16 cellular contexts compared by ENCODE assay signal in the genomic region with DNA sequence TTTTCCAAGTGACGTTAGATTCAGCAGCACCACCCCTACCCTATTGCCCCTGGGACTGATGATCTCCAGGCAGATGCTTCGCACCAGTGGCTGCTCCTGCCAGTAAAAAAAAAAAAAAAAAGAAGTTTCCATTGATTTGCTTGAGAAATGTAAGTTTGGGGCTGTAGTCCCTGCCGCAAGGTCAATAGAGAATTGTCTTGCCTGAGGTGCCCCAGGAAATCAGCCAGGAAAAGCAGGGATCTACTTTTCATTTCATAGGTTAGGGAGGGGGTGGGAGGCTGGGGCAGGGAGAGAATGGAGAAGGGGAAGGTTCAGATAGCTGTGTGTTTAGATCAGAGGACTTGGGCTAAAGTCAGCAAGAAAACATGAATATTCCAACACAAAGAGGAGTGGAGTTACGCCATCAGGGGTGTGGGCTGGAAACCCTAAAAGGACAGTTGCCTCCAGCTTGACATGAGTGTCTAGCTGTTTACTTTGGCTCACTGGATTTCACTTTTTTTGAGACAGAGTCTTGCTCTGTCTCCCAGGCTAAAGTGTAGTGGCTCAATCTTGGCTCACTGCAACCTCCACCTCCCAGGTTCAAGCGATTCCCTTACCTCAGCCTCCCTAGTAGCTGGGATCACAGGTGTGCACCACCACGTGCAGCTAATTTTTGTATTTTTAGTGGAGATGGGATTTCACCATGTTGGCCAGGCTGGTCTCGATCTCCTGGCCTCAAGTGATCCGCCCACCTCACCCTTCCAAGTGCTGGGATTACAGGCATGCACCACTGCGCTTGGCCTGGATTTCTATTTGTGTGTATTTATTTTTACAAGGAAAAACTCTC.
A peak's percentile ranks its signal among the peaks of the same experiment; 100 is the strongest.
DNase-seq lines count a peak whose midpoint lies in the region; ATAC-seq and TF ChIP-seq lines count a peak whose summit lies in the region.
"Had no signal": no experiment of that assay in that cellular context is flagged by ENCODE, and none has a peak within 500 bp of the region (broad histone marks: within the 10 kb centered on the region; RNA-seq: fewer than 3 reads in every experiment).

No MANE protein-coding gene starts in this region.

- H3K9me3 ChIP-seq in heart left ventricle (no peaks in the 10 kb centered on the region), psoas muscle (no peaks in the 10 kb centered on the region), A673 (ENCODE audit: low read depth, low read length, poor library complexity, severe bottlenecking) (no peaks in the 10 kb centered on the region)
- H3K9me3 ChIP-seq: HAP-1, SJSA1 had no signal

- ATAC-seq in Right ventricle myocardium inferior (peak; percentile 80), heart left ventricle (peak; percentile 56 to 84 (median 82)), psoas muscle (peak; percentile 17 to 70 (median 56))
- no peak for ATAC-seq in stimulated activated naive CD8-positive, alpha-beta T cell treated with anti-CD3 and anti-CD28 coated beads, Interleukin-15, Interleukin-2, amounts not matched to agents 100 U/mL and 50 U/mL, for 24 hours

- H3K4me1 ChIP-seq in heart left ventricle = peaks cover 0 to 28% (median 3%) of the 10 kb centered on the region in 12 donors
- no peaks in the 10 kb centered on the region for H3K4me1 ChIP-seq in psoas muscle
- no peaks in the 10 kb centered on the region for H3K4me1 ChIP-seq in A673 (ENCODE audit: insufficient read depth, low read length, poor library complexity, severe bottlenecking)
- H3K4me1 ChIP-seq: HAP-1, SJSA1 had no signal

- H3K4me3 ChIP-seq in heart left ventricle = no peak overlapping the region
- no peak overlapping the region for H3K4me3 ChIP-seq in psoas muscle
- H3K4me3 ChIP-seq in A673 (ENCODE audit: low read depth, low read length, poor library complexity, severe bottlenecking) = no peak overlapping the region
- H3K4me3 ChIP-seq: HAP-1, SJSA1 had no signal

- intact Hi-C loops in Right ventricle myocardium inferior (cut with DNase I) (no loop called here), cardiac septum (cut with DNase I) (loop anchor here (5.0 kb wide), 1 partner anchor 98 kb away; no protein-coding TSS in a partner anchor), heart left ventricle (cut with DNase I) (loop anchor here in 2 of 10 donors (10.0 kb wide), 1 partner anchor 96 kb away; no protein-coding TSS in a partner anchor), psoas muscle (cut with DNase I) (no loop called here), A673 (cut with micrococcal nuclease; ENCODE audit: unreplicated experiment) (no loop called here)

- H3K36me3 ChIP-seq in heart left ventricle (no peaks in the 10 kb centered on the region), psoas muscle (ENCODE audit: insufficient read depth in 1 of 2, low read depth in 1 of 2) (no peaks in the 10 kb centered on the region), A673 (ENCODE audit: insufficient read depth, low read length, poor library complexity, severe bottlenecking) (no peaks in the 10 kb centered on the region)
- H3K36me3 ChIP-seq: HAP-1, SJSA1 had no signal

- TF ChIP-seq CTCF in heart left ventricle (IDR thresholded peaks at IDR 0.05) (no peak), psoas muscle (IDR thresholded peaks at IDR 0.05) (no peak), A673 (conservative IDR thresholded peaks at IDR 0.05; ENCODE audit: low read depth, low read length) (no peak)

- H3K27me3 ChIP-seq in heart left ventricle = no peaks in the 10 kb centered on the region
- H3K27me3 ChIP-seq in psoas muscle (ENCODE audit: insufficient read depth in 3 of 3, low read length in 2 of 3) = no peaks in the 10 kb centered on the region
- no peaks in the 10 kb centered on the region for H3K27me3 ChIP-seq in A673 (replicated peaks; ENCODE audit: insufficient read depth, low read depth, low read length, poor library complexity)
- H3K27me3 ChIP-seq: SJSA1 had no signal

- BruUV-seq in A673 (replicated peaks; lab: Mats Ljungman, UMichigan) = no TSS peak

- TF ChIP-seq POLR2A in heart left ventricle (IDR thresholded peaks at IDR 0.05) = no peak

- CTCF ChIA-PET in A673 (lab: Charles Lee) = no interaction called here

- POLR2A ChIA-PET in A673 (lab: Charles Lee; ENCODE audit: low non-redundant PET) = no interaction called here

- H3K27ac ChIP-seq in heart left ventricle (peak overlapping the region in 10 of 12 donors; percentile 11 to 66 (median 48)), psoas muscle (peak overlapping the region; percentile 30), A673 (ENCODE audit: low read depth, low read length, poor library complexity, severe bottlenecking) (no peak overlapping the region)
- H3K27ac ChIP-seq: SJSA1 had no signal

- DNase-seq in Right ventricle myocardium inferior (ENCODE audit: missing footprints) (no peak), cardiac septum (ENCODE audit: low spot score) (no peak), heart left ventricle (peak in 3 of 5 donors; percentile 39 to 63 (median 46)), psoas muscle (peak; percentile 53 to 65), A673 (ENCODE audit: low spot score) (no peak), SHP77 (lab: John Stamatoyannopoulos, UW) (no peak)
- no peak for DNase-seq in stimulated activated naive CD8-positive, alpha-beta T cell treated with anti-CD3 and anti-CD28 coated beads, Interleukin-15, Interleukin-2, amounts not matched to agents 100 U/mL and 50 U/mL, for 24 hours
- DNase-seq in stimulated activated CD4-positive, alpha-beta T cell treated with anti-CD3 and anti-CD28 coated beads, Interleukin-4, amount 100 ng/mL, for 4 hours = no peak
- DNase-seq: activated CD4-positive, alpha-beta T cell treated with anti-CD3 and anti-CD28 coated beads, Interleukin-2, amount 10 ng/mL, durations not matched to agents 24 days and 14 days; activated T-cell treated with anti-CD3 and anti-CD28 coated beads, Interleukin-2, amount 50 U/mL, for 48 hours; amniotic stem cell; CD8-positive, alpha-beta memory T cell; NCI-H1092; stimulated activated naive CD4-positive, alpha-beta T cell treated with Interleukin-2 at 50 U/mL for 16 hours had no signal

- WGBS in heart left ventricle, 4 donors = 77 to 87% (median 86%) methylated on average over 9 of the region's 9 CpGs
- 73 to 85% (median 82%) methylated on average over 9 of the region's 9 CpGs for WGBS in psoas muscle, 3 donors

Comparison
In these comparisons a context has a peak if more than half of its experiments do, and no peak if none do; other contexts are left out.
1. DNase-seq: peak in heart left ventricle (3 of 5) and psoas muscle (2 of 2); none in Right ventricle myocardium inferior (single experiment), cardiac septum (single experiment), A673 (single experiment), SHP77 (0 of 2), stimulated activated naive CD8-positive, alpha-beta T cell treated with anti-CD3 and anti-CD28 coated beads, Interleukin-15, Interleukin-2, amounts not matched to agents 100 U/mL and 50 U/mL, for 24 hours (single experiment) and stimulated activated CD4-positive, alpha-beta T cell treated with anti-CD3 and anti-CD28 coated beads, Interleukin-4, amount 100 ng/mL, for 4 hours (0 of 2).